In the genomic region with DNA sequence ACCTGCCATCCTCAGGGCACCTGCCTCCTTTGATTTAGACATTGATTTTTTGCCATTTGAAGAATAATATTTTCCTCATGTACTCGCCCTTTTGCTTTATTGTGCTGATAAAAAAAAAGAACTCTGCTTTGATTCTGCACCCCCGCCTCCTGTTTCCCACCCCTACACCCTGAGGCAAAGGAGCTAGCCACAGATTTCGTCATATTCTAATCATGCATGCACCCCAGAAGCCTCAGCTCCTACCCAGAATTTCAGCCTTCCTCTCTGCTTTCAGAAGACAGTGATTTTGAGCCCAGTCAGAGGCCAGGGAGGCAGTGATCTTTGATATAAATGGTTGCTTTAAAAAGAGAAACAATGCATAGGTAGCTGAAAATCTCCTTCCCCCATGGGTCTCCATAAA, we compare ENCODE assay signal across 26 cellular contexts.
"Had no signal": no experiment of that assay in that cellular context is flagged by ENCODE, and none has a peak within 500 bp of the region (broad histone marks: within the 10 kb centered on the region; RNA-seq: fewer than 3 reads in every experiment).

No MANE protein-coding gene starts in this region.

- H3K36me3 ChIP-seq: colonic mucosa, pancreas, prostate gland had no signal

- H3K4me1 ChIP-seq: colonic mucosa, pancreas, prostate gland had no signal

- DNase-seq: activated CD4-positive, alpha-beta T cell treated with anti-CD3 and anti-CD28 coated beads for 36 hours; activated CD4-positive, CD25-positive, alpha-beta regulatory T cell; activated CD8-positive, alpha-beta memory T cell treated with anti-CD3 and anti-CD28 coated beads, Interleukin-2, amount 10 ng/mL, durations not matched to agents 7 days and 5 days; activated CD8-positive, alpha-beta T cell treated with anti-CD3 and anti-CD28 coated beads, Interleukin-2, amount 10 ng/mL, durations not matched to agents 7 days and 5 days; activated T-cell treated with anti-CD3 and anti-CD28 coated beads, Interleukin-2, amount 50 U/mL, for 48 hours; cerebellar nuclear complex; colonic mucosa; effector CD8-positive, alpha-beta T cell; islet precursor cell; left ventricle myocardium superior; midbrain; naive thymus-derived CD4-positive, alpha-beta T cell; nucleus accumbens; pancreas; retina; stimulated activated CD4-positive, alpha-beta T cell treated with anti-CD3 and anti-CD28 coated beads, Interleukin-12 subunit alpha, Interleukin-12 subunit beta, amount 100 ng/mL, for 4 hours; stimulated activated CD4-positive, alpha-beta T cell treated with anti-CD3 and anti-CD28 coated beads, Interleukin-4, amount 100 ng/mL, for 1 hour; stimulated activated naive CD8-positive, alpha-beta T cell treated with anti-CD3 and anti-CD28 coated beads, Interleukin-15, amount 100 ng/mL, for 72 hours; T-helper 1 cell had no signal

- H3K4me1 Mint-ChIP-seq: activated CD4-positive, alpha-beta T cell treated with anti-CD3 and anti-CD28 coated beads for 36 hours; activated CD8-positive, alpha-beta memory T cell treated with anti-CD3 and anti-CD28 coated beads, Interleukin-2, amount 10 ng/mL, durations not matched to agents 7 days and 5 days; activated naive CD4-positive, alpha-beta T cell treated with anti-CD3 and anti-CD28 coated beads, Interleukin-2, amount 50 U/mL, for 24 hours; naive thymus-derived CD4-positive, alpha-beta T cell; stimulated activated memory B cell treated with anti-CD40 and anti-IgM and Interleukin-4, amounts not matched to agents 10 μg/mL and 1 μg/mL and 100 μg/mL, for 72 hours; stimulated activated naive CD8-positive, alpha-beta T cell treated with anti-CD3 and anti-CD28 coated beads, Interleukin-15, amount 100 ng/mL, for 72 hours had no signal

- H3K27me3 ChIP-seq: colonic mucosa, pancreas, tibial nerve had no signal

- H3K27me3 Mint-ChIP-seq: activated CD4-positive, alpha-beta T cell treated with anti-CD3 and anti-CD28 coated beads for 36 hours; activated CD8-positive, alpha-beta memory T cell treated with anti-CD3 and anti-CD28 coated beads, Interleukin-2, amount 10 ng/mL, durations not matched to agents 7 days and 5 days; activated naive CD4-positive, alpha-beta T cell treated with anti-CD3 and anti-CD28 coated beads, Interleukin-2, amount 50 U/mL, for 24 hours; naive thymus-derived CD4-positive, alpha-beta T cell; stimulated activated memory B cell treated with anti-CD40 and anti-IgM and Interleukin-4, amounts not matched to agents 10 μg/mL and 1 μg/mL and 100 μg/mL, for 72 hours; stimulated activated naive CD8-positive, alpha-beta T cell treated with anti-CD3 and anti-CD28 coated beads, Interleukin-15, amount 100 ng/mL, for 72 hours had no signal

- H3K9me3 Mint-ChIP-seq: activated naive CD4-positive, alpha-beta T cell treated with anti-CD3 and anti-CD28 coated beads, Interleukin-2, amount 50 U/mL, for 24 hours; activated T-helper 2 cell treated with anti-CD3 and anti-CD28 coated beads, Interferon-gamma antibody, Interleukin-2, Interleukin-4, amounts not matched to agents 10 μg/mL and 5 μg/mL and 100 μg/mL, durations not matched to agents 14 hours and 24 hours and 36 hours; stimulated activated memory B cell treated with anti-CD40 and anti-IgM and Interleukin-4, amounts not matched to agents 10 μg/mL and 1 μg/mL and 100 μg/mL, for 72 hours; stimulated activated naive CD8-positive, alpha-beta T cell treated with anti-CD3 and anti-CD28 coated beads, Interleukin-15, amount 100 ng/mL, for 72 hours; T-helper 2 cell treated with Interferon-gamma antibody and Interleukin-4, amounts not matched to agents 5 μg/mL and 100 μg/mL, for 36 hours had no signal

- H3K36me3 Mint-ChIP-seq: activated CD8-positive, alpha-beta memory T cell treated with anti-CD3 and anti-CD28 coated beads, Interleukin-2, amount 10 ng/mL, durations not matched to agents 7 days and 5 days; activated naive CD4-positive, alpha-beta T cell treated with anti-CD3 and anti-CD28 coated beads, Interleukin-2, amount 50 U/mL, for 24 hours; naive thymus-derived CD4-positive, alpha-beta T cell; stimulated activated memory B cell treated with anti-CD40 and anti-IgM and Interleukin-4, amounts not matched to agents 10 μg/mL and 1 μg/mL and 100 μg/mL, for 72 hours had no signal

- H3K9me3 ChIP-seq: colonic mucosa, pancreas, prostate gland, tibial nerve had no signal

- H3K27ac ChIP-seq: colonic mucosa, pancreas, prostate gland, tibial nerve had no signal

- H3K4me3 Mint-ChIP-seq: activated CD4-positive, alpha-beta T cell treated with anti-CD3 and anti-CD28 coated beads for 36 hours; activated CD8-positive, alpha-beta memory T cell treated with anti-CD3 and anti-CD28 coated beads, Interleukin-2, amount 10 ng/mL, durations not matched to agents 7 days and 5 days; activated CD8-positive, alpha-beta T cell treated with anti-CD3 and anti-CD28 coated beads, Interleukin-2, amount 10 ng/mL, durations not matched to agents 7 days and 5 days; activated naive CD4-positive, alpha-beta T cell treated with anti-CD3 and anti-CD28 coated beads, Interleukin-2, amount 50 U/mL, for 24 hours; naive thymus-derived CD4-positive, alpha-beta T cell; stimulated activated memory B cell treated with anti-CD40 and anti-IgM and Interleukin-4, amounts not matched to agents 10 μg/mL and 1 μg/mL and 100 μg/mL, for 72 hours; stimulated activated naive CD8-positive, alpha-beta T cell treated with anti-CD3 and anti-CD28 coated beads, Interleukin-15, amount 100 ng/mL, for 72 hours; T-helper 2 cell treated with Interferon-gamma antibody and Interleukin-4, amounts not matched to agents 5 μg/mL and 100 μg/mL, for 36 hours had no signal

- H3K27ac Mint-ChIP-seq: activated CD4-positive, alpha-beta T cell treated with anti-CD3 and anti-CD28 coated beads for 36 hours; activated CD8-positive, alpha-beta memory T cell treated with anti-CD3 and anti-CD28 coated beads, Interleukin-2, amount 10 ng/mL, durations not matched to agents 7 days and 5 days; activated CD8-positive, alpha-beta T cell treated with anti-CD3 and anti-CD28 coated beads, Interleukin-2, amount 10 ng/mL, durations not matched to agents 7 days and 5 days; activated naive CD4-positive, alpha-beta T cell treated with anti-CD3 and anti-CD28 coated beads, Interleukin-2, amount 50 U/mL, for 24 hours; activated T-helper 2 cell treated with anti-CD3 and anti-CD28 coated beads, Interferon-gamma antibody, Interleukin-2, Interleukin-4, amounts not matched to agents 10 μg/mL and 5 μg/mL and 100 μg/mL, durations not matched to agents 14 hours and 24 hours and 36 hours; naive thymus-derived CD4-positive, alpha-beta T cell; stimulated activated memory B cell treated with anti-CD40 and anti-IgM and Interleukin-4, amounts not matched to agents 10 μg/mL and 1 μg/mL and 100 μg/mL, for 72 hours; stimulated activated naive CD8-positive, alpha-beta T cell treated with anti-CD3 and anti-CD28 coated beads, Interleukin-15, amount 100 ng/mL, for 72 hours; T-helper 2 cell treated with Interferon-gamma antibody and Interleukin-4, amounts not matched to agents 5 μg/mL and 100 μg/mL, for 36 hours had no signal

- H3K4me3 ChIP-seq: colonic mucosa, pancreas, prostate gland, skin epidermis, tibial nerve had no signal

- ATAC-seq: activated CD4-positive, alpha-beta T cell treated with anti-CD3 and anti-CD28 coated beads for 36 hours; activated CD8-positive, alpha-beta memory T cell treated with anti-CD3 and anti-CD28 coated beads, Interleukin-2, amount 10 ng/mL, durations not matched to agents 7 days and 5 days; activated CD8-positive, alpha-beta T cell treated with anti-CD3 and anti-CD28 coated beads, Interleukin-2, amount 10 ng/mL, durations not matched to agents 7 days and 5 days; naive thymus-derived CD4-positive, alpha-beta T cell; stimulated activated memory B cell treated with anti-CD40 and anti-IgM and Interleukin-4, amounts not matched to agents 10 μg/mL and 1 μg/mL and 100 μg/mL, for 72 hours; stimulated activated naive CD8-positive, alpha-beta T cell treated with anti-CD3 and anti-CD28 coated beads, Interleukin-15, amount 100 ng/mL, for 72 hours had no signal
